ENCODE assay signal across 14 cellular contexts in the genomic region with DNA sequence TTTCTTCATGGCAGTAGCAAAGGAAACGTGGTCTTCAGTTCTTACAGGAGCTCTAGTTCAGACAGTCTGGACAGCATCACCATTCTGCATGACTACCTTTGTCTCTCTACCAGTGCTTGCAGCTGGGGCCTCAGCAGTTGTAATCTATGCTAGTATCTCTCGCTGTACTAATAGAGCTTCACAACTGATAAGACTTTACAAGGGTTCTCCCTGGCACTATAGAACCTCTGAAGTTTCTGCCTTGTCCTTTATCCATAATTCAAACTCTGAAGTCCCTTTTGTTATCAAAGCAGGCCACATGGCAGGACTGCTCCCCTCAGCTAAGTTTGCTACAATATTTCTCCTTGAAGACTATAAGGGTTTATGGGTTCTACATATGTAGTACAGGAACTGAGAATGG.
"Had no signal": no experiment of that assay in that cellular context is flagged by ENCODE, and none has a peak within 500 bp of the region (broad histone marks: within the 10 kb centered on the region; RNA-seq: fewer than 3 reads in every experiment).

No MANE protein-coding gene starts in this region.

- H3K4me1 ChIP-seq: heart right ventricle had no signal

- H3K36me3 ChIP-seq: heart right ventricle had no signal

- H3K27ac ChIP-seq: dorsolateral prefrontal cortex, heart right ventricle had no signal

- DNase-seq: cortex of kidney; dorsolateral prefrontal cortex; effector CD8-positive, alpha-beta T cell; heart right ventricle; hypothalamus; kidney glomerular epithelial cell; mucosa of descending colon; naive thymus-derived CD8-positive, alpha-beta T cell; posterior cingulate gyrus; stimulated activated CD4-positive, alpha-beta T cell treated with anti-CD3 and anti-CD28 coated beads, Interleukin-2, amount 100 ng/mL, for 24 hours; stimulated activated CD4-positive, alpha-beta T cell treated with anti-CD3 and anti-CD28 coated beads, Interleukin-4, amount 100 ng/mL, for 4 hours; stimulated activated naive CD4-positive, alpha-beta T cell treated with Interleukin-2 at 50 U/mL for 16 hours; trophoblast cell had no signal

- H3K4me3 ChIP-seq: dorsolateral prefrontal cortex, heart right ventricle, mucosa of descending colon had no signal

- FAIRE-seq: frontal cortex had no signal

- H3K27me3 ChIP-seq: dorsolateral prefrontal cortex, heart right ventricle had no signal
